Comparison of ENCODE assay signal across 25 cellular contexts in genomic region chr5:110072646-110073045, GRCh38.
DNase-seq lines count a peak whose midpoint lies in the region; TF ChIP-seq lines count a peak whose summit lies in the region.
"Had no signal": no experiment of that assay in that cellular context is flagged by ENCODE, and none has a peak within 500 bp of the region (broad histone marks: within the 10 kb centered on the region; RNA-seq: fewer than 3 reads in every experiment).

No MANE protein-coding gene starts in this region.

- H3K27me3 Mint-ChIP-seq in endothelial cell (ENCODE audit: unreplicated experiment): no peaks in the 10 kb centered on the region
- H3K27me3 Mint-ChIP-seq: CD4-positive, alpha-beta T cell had no signal

- H3K27ac ChIP-seq in GM23248: no peak overlapping the region
- no peak overlapping the region for H3K27ac ChIP-seq in mesenchymal stem cell (ENCODE audit: low read length, poor library complexity, severe bottlenecking)
- H3K27ac ChIP-seq: 22Rv1, RWPE1 had no signal

- no peak overlapping the region for H2BK5ac ChIP-seq in mesenchymal stem cell (ENCODE audit: low read depth, low read length, poor library complexity, severe bottlenecking)

- H3K9me3 ChIP-seq in GM23248 (ENCODE audit: low read depth) (no peaks in the 10 kb centered on the region), mesenchymal stem cell (ENCODE audit: control insufficient read depth, low read length) (peaks cover 69% of the 10 kb centered on the region)

- no peaks in the 10 kb centered on the region for H3K79me2 ChIP-seq in GM23248 (ENCODE audit: insufficient read depth)

- in situ Hi-C loops in GM23248 (cut with MboI): no loop called here

- no peaks in the 10 kb centered on the region for H4K20me1 ChIP-seq in GM23248 (ENCODE audit: insufficient read depth)

- H4K91ac ChIP-seq in mesenchymal stem cell (ENCODE audit: low read length): no peak overlapping the region

- H3K23ac ChIP-seq in mesenchymal stem cell (ENCODE audit: low read length in 2 of 2): no peak overlapping the region

- H4K8ac ChIP-seq in mesenchymal stem cell (ENCODE audit: low read length): no peak overlapping the region

- H3F3A ChIP-seq in GM23248 (ENCODE audit: insufficient read depth): no peaks in the 10 kb centered on the region

- no peaks in the 10 kb centered on the region for H3K9me2 ChIP-seq in GM23248 (ENCODE audit: insufficient read depth)

- no peak overlapping the region for H3K4ac ChIP-seq in mesenchymal stem cell (ENCODE audit: low read depth in 1 of 2, low read length in 2 of 2)

- peaks cover 11% of the 10 kb centered on the region for H3K27me3 ChIP-seq in GM23248 (replicated peaks; ENCODE audit: insufficient read depth)
- peaks cover 0 to 3% of the 10 kb centered on the region in 2 experiments for H3K27me3 ChIP-seq in mesenchymal stem cell (ENCODE audit: control insufficient read depth in 1 of 2, insufficient read depth in 1 of 2, low read length in 2 of 2)

- no peak overlapping the region for H2AK5ac ChIP-seq in mesenchymal stem cell (ENCODE audit: low read length, severe bottlenecking)

- H3K4me1 Mint-ChIP-seq in endothelial cell (ENCODE audit: unreplicated experiment): no peaks in the 10 kb centered on the region
- H3K4me1 Mint-ChIP-seq: H9 had no signal

- TF ChIP-seq CTCF in AG10803 (conservative IDR thresholded peaks at IDR 0.05; ENCODE audit: low read length): no peak
- TF ChIP-seq CTCF in endothelial cell (IDR thresholded peaks at IDR 0.05; ENCODE audit: unreplicated experiment): no peak

- H2BK120ac ChIP-seq in mesenchymal stem cell (ENCODE audit: low read depth, low read length): no peak overlapping the region

- H3K27ac Mint-ChIP-seq in endothelial cell (ENCODE audit: unreplicated experiment): no peak overlapping the region
- H3K27ac Mint-ChIP-seq: CD4-positive, alpha-beta T cell; H9; HFFc6 had no signal

- no peaks in the 10 kb centered on the region for H3K9me3 Mint-ChIP-seq in endothelial cell (ENCODE audit: unreplicated experiment)

- peak overlapping the region; percentile 88 to 89 for H2BK12ac ChIP-seq in mesenchymal stem cell (ENCODE audit: low read length in 2 of 2)

- peak overlapping the region; percentile 34 to 66 for H3K18ac ChIP-seq in mesenchymal stem cell (ENCODE audit: low read depth in 1 of 2, low read length in 2 of 2)

- H3K4me3 ChIP-seq in AG10803 (ENCODE audit: low read length) (no peak overlapping the region), GM23248 (no peak overlapping the region), mesenchymal stem cell (ENCODE audit: insufficient read depth in 1 of 2, low read depth in 1 of 2, low read length in 2 of 2) (no peak overlapping the region)

- H3K36me3 ChIP-seq in GM23248 (ENCODE audit: low read depth) (no peaks in the 10 kb centered on the region), mesenchymal stem cell (ENCODE audit: control insufficient read depth in 1 of 2, insufficient read depth in 2 of 2, low read depth in 1 of 2, low read length in 2 of 2) (no peaks in the 10 kb centered on the region)

- no peak overlapping the region for H3K4me3 Mint-ChIP-seq in endothelial cell (ENCODE audit: unreplicated experiment)
- H3K4me3 Mint-ChIP-seq: CD4-positive, alpha-beta T cell; H9; HFFc6 had no signal

- H3K36me3 Mint-ChIP-seq in endothelial cell (ENCODE audit: low read depth, unreplicated experiment): peaks cover 4% of the 10 kb centered on the region

- peak; percentile 34 for DNase-seq in AG10803 (ENCODE audit: low read depth)
- DNase-seq in GM23248: peak; percentile 8
- peak; percentile 50 for DNase-seq in astrocyte of the hippocampus (ENCODE audit: low read depth, low spot score)
- no peak for DNase-seq in mesenchymal stem cell
- no peak for DNase-seq in HuH-7 (ENCODE audit: low spot score)
- DNase-seq in endothelial cell (ENCODE audit: low spot score): no peak
- DNase-seq in ecto neural progenitor cell (ENCODE audit: low spot score): no peak
- no peak for DNase-seq in hepatic stellate cell (ENCODE audit: low spot score)
- DNase-seq: CD4-positive, alpha-beta T cell; COR-L47; DMS 273 treated with DMSO at 0.1 percent for 48 hours; DMS79; H9; HFFc6; KBM-7; MM.1S; NCI-H1048; NCI-H1417; NCI-H1694; NCI-H2029 treated with DMSO at 0.1 percent for 48 hours; NCI-H446 treated with DMSO at 0.1 percent for 48 hours; NCI-H526 treated with DMSO at 0.1 percent for 48 hours; SHP77 treated with DMSO at 0.1 percent for 48 hours had no signal

- peak overlapping the region in 1 of 2 experiments; percentile 36 for H3K14ac ChIP-seq in mesenchymal stem cell (ENCODE audit: low read length in 2 of 2)

- H3K9ac ChIP-seq in GM23248 (no peak overlapping the region), mesenchymal stem cell (ENCODE audit: low read length) (no peak overlapping the region)

- no peaks in the 10 kb centered on the region for H3K79me1 ChIP-seq in mesenchymal stem cell (replicated peaks; ENCODE audit: low read length, poor library complexity, severe bottlenecking)

- H2BK15ac ChIP-seq in mesenchymal stem cell (ENCODE audit: low read depth, poor library complexity, severe bottlenecking): no peak overlapping the region

- no peaks in the 10 kb centered on the region for H3K4me1 ChIP-seq in GM23248 (ENCODE audit: insufficient read depth)
- no peaks in the 10 kb centered on the region for H3K4me1 ChIP-seq in mesenchymal stem cell (ENCODE audit: control insufficient read depth, insufficient read depth, low read depth, low read length)

- H2AFZ ChIP-seq in GM23248 (no peak overlapping the region), mesenchymal stem cell (ENCODE audit: low read depth, low read length) (no peak overlapping the region)

- H3K4me2 ChIP-seq in GM23248 (ENCODE audit: unreplicated experiment): no peak overlapping the region
- H3K4me2 ChIP-seq in mesenchymal stem cell (ENCODE audit: low read length, poor library complexity, severe bottlenecking): no peak overlapping the region

Comparison
In these comparisons a context has a peak if more than half of its experiments do, and no peak if none do; other contexts are left out.
1. DNase-seq: peak in AG10803 (single experiment), GM23248 (single experiment) and astrocyte of the hippocampus (single experiment); none in mesenchymal stem cell (single experiment), HuH-7 (single experiment), endothelial cell (single experiment), ecto neural progenitor cell (single experiment) and hepatic stellate cell (single experiment).